ENCODE assay signal across 8 cellular contexts in genomic region chr11:119316729-119317591, GRCh38. TPM values are rescaled to one million over a fixed set of nuclear protein-coding genes. Genes with fewer than 3 reads are reported as not detected.
DNase-seq lines count a peak whose midpoint lies in the region; ATAC-seq and TF ChIP-seq lines count a peak whose summit lies in the region.

Gene MCAM, minus strand, starts transcription at chr11:119317130. Its CDS starts 29 bp downstream, at chr11:119317101.

- H3K4me3 Mint-ChIP-seq in activated CD4-positive, alpha-beta memory T cell treated with anti-CD3 and anti-CD28 coated beads for 36 hours = peak within 1 kb of the TSS; percentile 72

- TF ChIP-seq CTCF in HL-60 (IDR thresholded peaks at IDR 0.05; ENCODE audit: insufficient read depth, low read length) (no peak), omental fat pad (IDR thresholded peaks at IDR 0.05) (no peak)

- DNase-seq in HL-60 (ENCODE audit: low read depth in 1 of 2, low spot score in 1 of 2) (no peak), germinal center (ENCODE audit: low spot score) (peak; percentile 51), omental fat pad (ENCODE audit: low spot score) (no peak)
- peak; percentile 21 for DNase-seq in activated CD4-positive, alpha-beta memory T cell treated with anti-CD3 and anti-CD28 coated beads for 36 hours
- no peak for DNase-seq in NK-92 treated with Interleukin-12 subunit alpha and Interleukin-12 subunit beta, amount 100 ng/mL, for 24 hours (lab: John Stamatoyannopoulos, UW)

- ATAC-seq in omental fat pad (ENCODE audit: low FRiP score) (peak; percentile 11), GM21619 (IDR thresholded peaks at IDR 0.05; ENCODE audit: unreplicated experiment) (no peak), HG03565 (IDR thresholded peaks at IDR 0.05; ENCODE audit: unreplicated experiment) (no peak)

- H3K27me3 Mint-ChIP-seq in activated CD4-positive, alpha-beta memory T cell treated with anti-CD3 and anti-CD28 coated beads for 36 hours = peaks cover 15% of the 10 kb centered on the region

- peak within 1 kb of the TSS; percentile 99 for H3K4me2 ChIP-seq in BLaER1

- peaks cover 45% of the 10 kb centered on the region for H4K20me1 ChIP-seq in BLaER1

- intact Hi-C loops in activated CD4-positive, alpha-beta memory T cell treated with anti-CD3 and anti-CD28 coated beads for 36 hours (cut with micrococcal nuclease) = loop anchor here (5.0 kb wide), 1 partner anchor 35 kb away; no protein-coding TSS in a partner anchor

- peak within 1 kb of the TSS; percentile 89 for H3K9ac ChIP-seq in BLaER1

- H3K9me3 ChIP-seq in BLaER1 = no peaks in the 10 kb centered on the region

- H3K36me3 Mint-ChIP-seq in activated CD4-positive, alpha-beta memory T cell treated with anti-CD3 and anti-CD28 coated beads for 36 hours = no peaks in the 10 kb centered on the region

- peaks cover 69% of the 10 kb centered on the region for H3K4me1 ChIP-seq in BLaER1

- peaks cover 31% of the 10 kb centered on the region for H3K36me3 ChIP-seq in BLaER1

- H3K27me3 ChIP-seq in BLaER1 (no peaks in the 10 kb centered on the region), HL-60 (ENCODE audit: insufficient read depth, poor library complexity, severe bottlenecking) (peaks cover 38% of the 10 kb centered on the region)

- H3K9me3 Mint-ChIP-seq in activated CD4-positive, alpha-beta memory T cell treated with anti-CD3 and anti-CD28 coated beads for 36 hours = no peaks in the 10 kb centered on the region

- no peak within 1 kb of the TSS for H3K27ac Mint-ChIP-seq in activated CD4-positive, alpha-beta memory T cell treated with anti-CD3 and anti-CD28 coated beads for 36 hours

- CTCF ChIA-PET in activated CD4-positive, alpha-beta memory T cell treated with anti-CD3 and anti-CD28 coated beads for 36 hours (lab: Charles Lee) = interaction anchor here (1.5 to 9.5 kb wide), 4 partner anchors 9 to 111 kb away, joined by 4 to 139 read pairs (median 11); partner anchors contain the start of gene CBL

- peak within 1 kb of the TSS; percentile 89 for H3K27ac ChIP-seq in BLaER1
- H3K27ac ChIP-seq in HL-60 (replicated peaks) = no peak within 1 kb of the TSS

- POLR2A ChIA-PET in activated CD4-positive, alpha-beta memory T cell treated with anti-CD3 and anti-CD28 coated beads for 36 hours (lab: Charles Lee) = no interaction called here

- peaks cover 25% of the 10 kb centered on the region for H3K4me1 Mint-ChIP-seq in activated CD4-positive, alpha-beta memory T cell treated with anti-CD3 and anti-CD28 coated beads for 36 hours (ENCODE audit: low read depth)

- H3K4me3 ChIP-seq in BLaER1 (peak within 1 kb of the TSS; percentile 80), HL-60 (replicated peaks; ENCODE audit: insufficient read depth, low read length) (peak within 1 kb of the TSS; percentile 26)

RNA-seq across cellular contexts. Expression of gene MCAM, which starts in this region (rescaled TPM):
- total RNA-seq in activated CD4-positive, alpha-beta memory T cell treated with anti-CD3 and anti-CD28 coated beads for 36 hours = 1 to 10 TPM; 6.9 to 8.2 TPM
- total RNA-seq in omental fat pad = 1,000 to 10,000 TPM in 1 of 4 donors, 100 to 1,000 TPM in 3; 613 to 1,211 (median 746) TPM

Comparison
In these comparisons a context has a peak if more than half of its experiments do, and no peak if none do; other contexts are left out.
1. RNA of gene MCAM (total RNA-seq): 613 to 1,211 TPM in omental fat pad; 6.9 to 8.2 TPM in activated CD4-positive, alpha-beta memory T cell treated with anti-CD3 and anti-CD28 coated beads for 36 hours; every median in the first group is over 10 times any median in the second.
2. DNase-seq: peak in activated CD4-positive, alpha-beta memory T cell treated with anti-CD3 and anti-CD28 coated beads for 36 hours (single experiment) and germinal center (single experiment); none in HL-60 (0 of 2), omental fat pad (single experiment) and NK-92 treated with Interleukin-12 subunit alpha and Interleukin-12 subunit beta, amount 100 ng/mL, for 24 hours (single experiment).